Comparison of ENCODE assay signal across 1 cellular context in the genomic region with DNA sequence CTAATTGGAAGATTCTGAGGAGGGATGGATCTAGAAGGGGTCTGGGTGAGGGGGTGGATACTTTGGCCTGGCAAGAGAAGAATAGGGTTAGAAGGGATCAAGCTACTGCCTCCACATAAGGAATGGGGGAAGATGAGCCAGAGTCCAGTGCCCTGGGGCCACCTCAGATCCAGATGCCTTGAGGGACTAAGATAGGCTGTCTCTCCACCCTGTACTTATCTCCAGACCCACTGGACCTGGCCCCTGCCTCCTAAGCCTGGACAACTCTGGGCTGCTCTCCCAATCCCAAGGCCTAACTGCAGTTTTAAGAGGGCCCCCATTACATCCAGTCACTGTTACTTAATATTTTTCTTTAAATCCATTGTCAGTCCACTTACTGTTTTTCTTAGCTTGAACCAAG.
TF ChIP-seq lines count a peak whose summit lies in the region.

No MANE protein-coding gene starts in this region.

TF ChIP-seq in GM12878, 131 proteins besides CTCF, POLR2A, EP300 and RAD21:
- TF ChIP-seq CREM (IDR thresholded peaks at IDR 0.05; ENCODE audit: low read depth) (no peak), SP1 (IDR thresholded peaks at IDR 0.05; ENCODE audit: low read depth, low read length) (no peak), MEF2B (IDR thresholded peaks at IDR 0.05; ENCODE audit: partially characterized antibody, poor library complexity, severe bottlenecking) (no peak), POU2F2 (IDR thresholded peaks at IDR 0.05; ENCODE audit: borderline replicate concordance, low read depth, low read length) (no peak)
- TF ChIP-seq, protein P1, sequence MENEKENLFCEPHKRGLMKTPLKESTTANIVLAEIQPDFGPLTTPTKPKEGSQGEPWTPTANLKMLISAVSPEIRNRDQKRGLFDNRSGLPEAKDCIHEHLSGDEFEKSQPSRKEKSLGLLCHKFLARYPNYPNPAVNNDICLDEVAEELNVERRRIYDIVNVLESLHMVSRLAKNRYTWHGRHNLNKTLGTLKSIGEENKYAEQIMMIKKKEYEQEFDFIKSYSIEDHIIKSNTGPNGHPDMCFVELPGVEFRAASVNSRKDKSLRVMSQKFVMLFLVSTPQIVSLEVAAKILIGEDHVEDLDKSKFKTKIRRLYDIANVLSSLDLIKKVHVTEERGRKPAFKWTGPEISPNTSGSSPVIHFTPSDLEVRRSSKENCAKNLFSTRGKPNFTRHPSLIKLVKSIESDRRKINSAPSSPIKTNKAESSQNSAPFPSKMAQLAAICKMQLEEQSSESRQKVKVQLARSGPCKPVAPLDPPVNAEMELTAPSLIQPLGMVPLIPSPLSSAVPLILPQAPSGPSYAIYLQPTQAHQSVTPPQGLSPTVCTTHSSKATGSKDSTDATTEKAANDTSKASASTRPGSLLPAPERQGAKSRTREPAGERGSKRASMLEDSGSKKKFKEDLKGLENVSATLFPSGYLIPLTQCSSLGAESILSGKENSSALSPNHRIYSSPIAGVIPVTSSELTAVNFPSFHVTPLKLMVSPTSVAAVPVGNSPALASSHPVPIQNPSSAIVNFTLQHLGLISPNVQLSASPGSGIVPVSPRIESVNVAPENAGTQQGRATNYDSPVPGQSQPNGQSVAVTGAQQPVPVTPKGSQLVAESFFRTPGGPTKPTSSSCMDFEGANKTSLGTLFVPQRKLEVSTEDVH (IDR thresholded peaks at IDR 0.05; ENCODE audit: low read depth, partially characterized antibody): no peak
TF ChIP-seq in GM12878: peak in this region for 0.
